ENCODE assay signal across 1 cellular context in the genomic region with DNA sequence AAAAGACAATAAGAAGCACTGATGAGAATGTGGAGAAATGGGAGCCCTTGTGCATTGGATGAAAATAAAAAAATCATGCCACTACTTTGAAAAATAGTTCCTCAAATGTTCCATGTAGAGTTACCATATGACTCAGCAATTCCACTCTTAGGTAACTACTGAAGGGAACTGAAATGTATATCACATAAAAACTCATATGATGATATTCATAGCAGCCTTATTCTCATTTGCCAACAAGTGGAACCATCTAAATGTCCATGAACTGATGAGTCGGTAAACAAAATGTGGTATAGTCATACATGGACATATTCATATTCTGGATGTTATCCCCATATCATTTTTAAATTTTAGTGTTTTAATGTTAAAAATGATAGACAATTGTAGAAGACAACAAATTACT.
TF ChIP-seq lines count a peak whose summit lies in the region.

No MANE protein-coding gene starts in this region.

TF ChIP-seq in GM12878, 131 proteins besides CTCF, POLR2A, EP300 and RAD21:
- TF ChIP-seq, protein P1, sequence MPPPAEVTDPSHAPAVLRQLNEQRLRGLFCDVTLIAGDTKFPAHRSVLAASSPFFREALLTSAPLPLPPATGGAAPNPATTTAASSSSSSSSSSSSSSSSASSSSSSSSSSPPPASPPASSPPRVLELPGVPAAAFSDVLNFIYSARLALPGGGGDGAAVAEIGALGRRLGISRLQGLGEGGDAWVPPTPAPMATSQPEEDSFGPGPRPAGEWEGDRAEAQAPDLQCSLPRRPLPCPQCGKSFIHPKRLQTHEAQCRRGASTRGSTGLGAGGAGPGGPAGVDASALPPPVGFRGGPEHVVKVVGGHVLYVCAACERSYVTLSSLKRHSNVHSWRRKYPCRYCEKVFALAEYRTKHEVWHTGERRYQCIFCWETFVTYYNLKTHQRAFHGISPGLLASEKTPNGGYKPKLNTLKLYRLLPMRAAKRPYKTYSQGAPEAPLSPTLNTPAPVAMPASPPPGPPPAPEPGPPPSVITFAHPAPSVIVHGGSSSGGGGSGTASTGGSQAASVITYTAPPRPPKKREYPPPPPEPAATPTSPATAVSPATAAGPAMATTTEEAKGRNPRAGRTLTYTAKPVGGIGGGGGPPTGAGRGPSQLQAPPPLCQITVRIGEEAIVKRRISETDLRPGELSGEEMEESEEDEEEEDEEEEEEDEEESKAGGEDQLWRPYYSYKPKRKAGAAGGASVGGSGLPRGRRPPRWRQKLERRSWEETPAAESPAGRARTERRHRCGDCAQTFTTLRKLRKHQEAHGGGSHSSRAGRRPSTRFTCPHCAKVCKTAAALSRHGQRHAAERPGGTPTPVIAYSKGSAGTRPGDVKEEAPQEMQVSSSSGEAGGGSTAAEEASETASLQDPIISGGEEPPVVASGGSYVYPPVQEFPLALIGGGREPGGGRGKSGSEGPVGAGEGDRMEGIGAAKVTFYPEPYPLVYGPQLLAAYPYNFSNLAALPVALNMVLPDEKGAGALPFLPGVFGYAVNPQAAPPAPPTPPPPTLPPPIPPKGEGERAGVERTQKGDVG (CRISPR knock-in tag; IDR thresholded peaks at IDR 0.05) = no peak
- peak; percentile 48; the same call in 1 of the 2 replicates for TF ChIP-seq NFIC (IDR thresholded peaks at IDR 0.05; ENCODE audit: low read depth, low read length)
- 0 out of 2 replicates have a peak, but pooled peaks have one; percentile 46 for TF ChIP-seq EED (IDR thresholded peaks at IDR 0.05; ENCODE audit: low read depth)
- peak; percentile 53; the same call in 1 of the 2 replicates for TF ChIP-seq BACH1 (IDR thresholded peaks at IDR 0.05; ENCODE audit: borderline replicate concordance)
- TF ChIP-seq RCOR1 (conservative IDR thresholded peaks at IDR 0.05; ENCODE audit: low read depth, low read length) = no peak
- peak; percentile 33; the same call in 1 of the 2 replicates for TF ChIP-seq RUNX3 (IDR thresholded peaks at IDR 0.05; ENCODE audit: low read length)
- peak; percentile 43; the same call in 1 of the 2 replicates for TF ChIP-seq SPI1 (IDR thresholded peaks at IDR 0.05; ENCODE audit: borderline replicate concordance, insufficient read depth, low read depth, low read length)
- no peak for TF ChIP-seq GATAD2B (conservative IDR thresholded peaks at IDR 0.05; ENCODE audit: low read depth)
- TF ChIP-seq JUNB (IDR thresholded peaks at IDR 0.05) = peak; percentile 75
- no peak for TF ChIP-seq CREM (IDR thresholded peaks at IDR 0.05; ENCODE audit: low read depth)
- TF ChIP-seq IKZF2 (IDR thresholded peaks at IDR 0.05) = peak; percentile 22 to 37; a peak in 2 of 4 replicates
